ENCODE assay signal across 8 cellular contexts in genomic region chr19:57350877-57351805, GRCh38. TPM values are rescaled to one million over a fixed set of nuclear protein-coding genes. Genes with fewer than 3 reads are reported as not detected.
DNase-seq lines count a peak whose midpoint lies in the region; ATAC-seq, FAIRE-seq and TF ChIP-seq lines count a peak whose summit lies in the region.

TSS of gene ZNF304 (plus strand) at chr19:57351271. CDS start at chr19:57351665, 394 bp downstream.

- peaks cover 33% of the 10 kb centered on the region for H3K4me1 Mint-ChIP-seq in activated B cell treated with CpG ODN at 0.5 μM for 24 hours

- intact Hi-C loops in activated B cell treated with CpG ODN at 0.5 μM for 24 hours (cut with micrococcal nuclease): loop anchor here (1.0 to 5.0 kb wide), 5 partner anchors 12 to 111 kb away; partner anchors contain the start of genes TRAPPC2B, ZNF460, ZNF543 and ZNF547

- peaks cover 6% of the 10 kb centered on the region for H3K4me1 ChIP-seq in ACC112 (ENCODE audit: control insufficient read depth, insufficient read depth, low read length, unreplicated experiment)

- peak within 1 kb of the TSS; percentile 90 for H3K4me3 ChIP-seq in ACC112 (ENCODE audit: low read depth, low read length)

- peaks cover 31% of the 10 kb centered on the region for H3K79me2 ChIP-seq in ACC112 (ENCODE audit: control insufficient read depth, insufficient read depth, low read length, unreplicated experiment)

- TF ChIP-seq CTCF in activated B cell treated with CpG ODN at 0.5 μM for 24 hours (IDR thresholded peaks at IDR 0.05): no peak

- DNase-seq in NCI-H2171 (lab: John Stamatoyannopoulos, UW) (peak; percentile 92), activated B cell treated with CpG ODN at 0.5 μM for 24 hours (peak; percentile 66)
- peak; percentile 80 for DNase-seq in central memory CD4-positive, alpha-beta T cell
- DNase-seq in stimulated activated CD4-positive, alpha-beta T cell treated with anti-CD3 and anti-CD28 coated beads, Interleukin-12 subunit alpha, Interleukin-12 subunit beta, amount 100 ng/mL, for 24 hours (ENCODE audit: low read depth in 2 of 2): peak; percentile 67 to 69

- peak within 1 kb of the TSS; percentile 78 for H3K27ac Mint-ChIP-seq in activated B cell treated with CpG ODN at 0.5 μM for 24 hours

- H3K36me3 Mint-ChIP-seq in activated B cell treated with CpG ODN at 0.5 μM for 24 hours (ENCODE audit: low read depth): peaks cover 51% of the 10 kb centered on the region

- peak within 1 kb of the TSS; percentile 72 for H2AFZ ChIP-seq in ACC112 (ENCODE audit: low read length, unreplicated experiment)

- peak; percentile 86 for FAIRE-seq in islet of Langerhans (lab: Jason Lieb, UNC)

- ATAC-seq in GM18861 (IDR thresholded peaks at IDR 0.05; ENCODE audit: unreplicated experiment): peak; percentile 93
- ATAC-seq in HG03095 (IDR thresholded peaks at IDR 0.05; ENCODE audit: unreplicated experiment): peak; percentile 97
- peak; percentile 100 for ATAC-seq in activated B cell treated with CpG ODN at 0.5 μM for 24 hours (ENCODE audit: low read depth)

- H3K27ac ChIP-seq in ACC112 (ENCODE audit: low read depth, low read length): no peak within 1 kb of the TSS

- CTCF ChIA-PET in activated B cell treated with CpG ODN at 0.5 μM for 24 hours (lab: Charles Lee): no interaction called here

- POLR2A ChIA-PET in activated B cell treated with CpG ODN at 0.5 μM for 24 hours (lab: Charles Lee): interaction anchor here (0.5 to 1.8 kb wide), 9 partner anchors 12 to 586 kb away, joined by 3 to 17 read pairs (median 5); partner anchors contain the start of genes TRAPPC2B, ZNF264, ZNF543 and ZNF547

- H3K27me3 ChIP-seq in ACC112 (ENCODE audit: insufficient read depth, low read length): no peaks in the 10 kb centered on the region

- peaks cover 3% of the 10 kb centered on the region for H3K27me3 Mint-ChIP-seq in activated B cell treated with CpG ODN at 0.5 μM for 24 hours

- H3K9me3 Mint-ChIP-seq in activated B cell treated with CpG ODN at 0.5 μM for 24 hours: peaks cover 12% of the 10 kb centered on the region

- H3K36me3 ChIP-seq in ACC112 (ENCODE audit: insufficient read depth, low read length): peaks cover 14% of the 10 kb centered on the region

- H3K4me3 Mint-ChIP-seq in activated B cell treated with CpG ODN at 0.5 μM for 24 hours: peak within 1 kb of the TSS; percentile 94

RNA-seq across cellular contexts. Expression of gene ZNF304, which starts in this region (rescaled TPM):
- total RNA-seq in activated B cell treated with CpG ODN at 0.5 μM for 24 hours: 12.4 and 13.5 TPM in 2 replicates
